ENCODE assay signal across 1 cellular context in genomic region chr7:137976700-137977099, GRCh38.
TF ChIP-seq lines count a peak whose summit lies in the region.

No MANE protein-coding gene starts in this region.

TF ChIP-seq in GM23338, 12 proteins besides CTCF, POLR2A, EP300 and RAD21 (continued from another document):
- TF ChIP-seq, protein P1, sequence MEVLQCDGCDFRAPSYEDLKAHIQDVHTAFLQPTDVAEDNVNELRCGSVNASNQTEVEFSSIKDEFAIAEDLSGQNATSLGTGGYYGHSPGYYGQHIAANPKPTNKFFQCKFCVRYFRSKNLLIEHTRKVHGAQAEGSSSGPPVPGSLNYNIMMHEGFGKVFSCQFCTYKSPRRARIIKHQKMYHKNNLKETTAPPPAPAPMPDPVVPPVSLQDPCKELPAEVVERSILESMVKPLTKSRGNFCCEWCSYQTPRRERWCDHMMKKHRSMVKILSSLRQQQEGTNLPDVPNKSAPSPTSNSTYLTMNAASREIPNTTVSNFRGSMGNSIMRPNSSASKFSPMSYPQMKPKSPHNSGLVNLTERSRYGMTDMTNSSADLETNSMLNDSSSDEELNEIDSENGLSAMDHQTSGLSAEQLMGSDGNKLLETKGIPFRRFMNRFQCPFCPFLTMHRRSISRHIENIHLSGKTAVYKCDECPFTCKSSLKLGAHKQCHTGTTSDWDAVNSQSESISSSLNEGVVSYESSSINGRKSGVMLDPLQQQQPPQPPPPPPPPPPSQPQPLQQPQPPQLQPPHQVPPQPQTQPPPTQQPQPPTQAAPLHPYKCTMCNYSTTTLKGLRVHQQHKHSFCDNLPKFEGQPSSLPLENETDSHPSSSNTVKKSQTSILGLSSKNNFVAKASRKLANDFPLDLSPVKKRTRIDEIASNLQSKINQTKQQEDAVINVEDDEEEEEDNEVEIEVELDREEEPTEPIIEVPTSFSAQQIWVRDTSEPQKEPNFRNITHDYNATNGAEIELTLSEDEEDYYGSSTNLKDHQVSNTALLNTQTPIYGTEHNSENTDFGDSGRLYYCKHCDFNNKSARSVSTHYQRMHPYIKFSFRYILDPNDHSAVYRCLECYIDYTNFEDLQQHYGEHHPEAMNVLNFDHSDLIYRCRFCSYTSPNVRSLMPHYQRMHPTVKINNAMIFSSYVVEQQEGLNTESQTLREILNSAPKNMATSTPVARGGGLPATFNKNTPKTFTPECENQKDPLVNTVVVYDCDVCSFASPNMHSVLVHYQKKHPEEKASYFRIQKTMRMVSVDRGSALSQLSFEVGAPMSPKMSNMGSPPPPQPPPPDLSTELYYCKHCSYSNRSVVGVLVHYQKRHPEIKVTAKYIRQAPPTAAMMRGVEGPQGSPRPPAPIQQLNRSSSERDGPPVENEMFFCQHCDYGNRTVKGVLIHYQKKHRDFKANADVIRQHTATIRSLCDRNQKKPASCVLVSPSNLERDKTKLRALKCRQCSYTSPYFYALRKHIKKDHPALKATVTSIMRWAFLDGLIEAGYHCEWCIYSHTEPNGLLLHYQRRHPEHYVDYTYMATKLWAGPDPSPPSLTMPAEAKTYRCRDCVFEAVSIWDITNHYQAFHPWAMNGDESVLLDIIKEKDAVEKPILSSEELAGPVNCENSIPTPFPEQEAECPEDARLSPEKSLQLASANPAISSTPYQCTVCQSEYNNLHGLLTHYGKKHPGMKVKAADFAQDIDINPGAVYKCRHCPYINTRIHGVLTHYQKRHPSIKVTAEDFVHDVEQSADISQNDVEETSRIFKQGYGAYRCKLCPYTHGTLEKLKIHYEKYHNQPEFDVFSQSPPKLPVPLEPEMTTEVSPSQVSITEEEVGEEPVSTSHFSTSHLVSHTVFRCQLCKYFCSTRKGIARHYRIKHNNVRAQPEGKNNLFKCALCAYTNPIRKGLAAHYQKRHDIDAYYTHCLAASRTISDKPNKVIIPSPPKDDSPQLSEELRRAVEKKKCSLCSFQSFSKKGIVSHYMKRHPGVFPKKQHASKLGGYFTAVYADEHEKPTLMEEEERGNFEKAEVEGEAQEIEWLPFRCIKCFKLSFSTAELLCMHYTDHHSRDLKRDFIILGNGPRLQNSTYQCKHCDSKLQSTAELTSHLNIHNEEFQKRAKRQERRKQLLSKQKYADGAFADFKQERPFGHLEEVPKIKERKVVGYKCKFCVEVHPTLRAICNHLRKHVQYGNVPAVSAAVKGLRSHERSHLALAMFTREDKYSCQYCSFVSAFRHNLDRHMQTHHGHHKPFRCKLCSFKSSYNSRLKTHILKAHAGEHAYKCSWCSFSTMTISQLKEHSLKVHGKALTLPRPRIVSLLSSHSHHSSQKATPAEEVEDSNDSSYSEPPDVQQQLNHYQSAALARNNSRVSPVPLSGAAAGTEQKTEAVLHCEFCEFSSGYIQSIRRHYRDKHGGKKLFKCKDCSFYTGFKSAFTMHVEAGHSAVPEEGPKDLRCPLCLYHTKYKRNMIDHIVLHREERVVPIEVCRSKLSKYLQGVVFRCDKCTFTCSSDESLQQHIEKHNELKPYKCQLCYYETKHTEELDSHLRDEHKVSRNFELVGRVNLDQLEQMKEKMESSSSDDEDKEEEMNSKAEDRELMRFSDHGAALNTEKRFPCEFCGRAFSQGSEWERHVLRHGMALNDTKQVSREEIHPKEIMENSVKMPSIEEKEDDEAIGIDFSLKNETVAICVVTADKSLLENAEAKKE (CRISPR knock-in tag; IDR thresholded peaks at IDR 0.05): no peak
- TF ChIP-seq ETS1 (IDR thresholded peaks at IDR 0.05) (no peak), POLR2AphosphoS5 (IDR thresholded peaks at IDR 0.05; ENCODE audit: low read depth) (no peak), REST (IDR thresholded peaks at IDR 0.05; ENCODE audit: unreplicated experiment) (no peak), CREB1 (CRISPR knock-in tag; IDR thresholded peaks at IDR 0.05; ENCODE audit: low read depth) (no peak)
